Comparison of ENCODE assay signal across 29 cellular contexts in genomic region chr22:36910461-36910860, GRCh38. TPM values are rescaled to one million over a fixed set of nuclear protein-coding genes. Genes with fewer than 3 reads are reported as not detected.
"Had no signal": no experiment of that assay in that cellular context is flagged by ENCODE, and none has a peak within 500 bp of the region (broad histone marks: within the 10 kb centered on the region; RNA-seq: fewer than 3 reads in every experiment).

No MANE protein-coding gene starts in this region.

- ATAC-seq: activated CD4-positive, CD25-positive, alpha-beta regulatory T cell treated with anti-CD3 and anti-CD28 coated beads, Interleukin-2, amount 50 U/mL, for 24 hours; esophagus mucosa; gastrocnemius medialis; naive thymus-derived CD4-positive, alpha-beta T cell; stimulated activated naive B cell treated with anti-CD40 and anti-IgM and Interleukin-4, amounts not matched to agents 10 μg/mL and 1 μg/mL and 100 μg/mL, for 72 hours had no signal

- H3K27me3 ChIP-seq: ovary, sigmoid colon, transverse colon had no signal

- H3K36me3 ChIP-seq: gastrocnemius medialis, left ventricle myocardium inferior, ovary, sigmoid colon, transverse colon, WERI-Rb-1 had no signal

- DNase-seq: activated CD4-positive, alpha-beta memory T cell treated with anti-CD3 and anti-CD28 coated beads, Interleukin-2, amount 10 ng/mL, durations not matched to agents 7 days and 5 days; activated CD4-positive, alpha-beta T cell treated with anti-CD3 and anti-CD28 coated beads, Interleukin-2, amount 10 ng/mL, durations not matched to agents 24 days and 14 days; activated CD8-positive, alpha-beta memory T cell treated with anti-CD3 and anti-CD28 coated beads, Interleukin-2, amount 50 U/mL, for 48 hours; activated gamma-delta T cell treated with Interleukin-2 at 50 U/mL for 16 hours; activated naive CD4-positive, alpha-beta T cell treated with anti-CD3 and anti-CD28 coated beads, Interleukin-2, amount 50 U/mL, for 16 hours; activated T-cell treated with anti-CD3 and anti-CD28 coated beads, Interleukin-2, amount 50 U/mL, for 24 hours; amygdala; caudate nucleus; cortex of kidney; gastrocnemius medialis; glutamatergic neuron; left ventricle myocardium inferior; mammary epithelial cell; naive thymus-derived CD4-positive, alpha-beta T cell; ovary; sigmoid colon; stimulated activated CD4-positive, alpha-beta T cell treated with anti-CD3 and anti-CD28 coated beads, Interleukin-15, amount 100 ng/mL, for 24 hours; stimulated activated CD4-positive, alpha-beta T cell treated with anti-CD3 and anti-CD28 coated beads, Interleukin-2, amount 100 ng/mL, for 24 hours; stimulated activated naive B cell treated with anti-CD40 and anti-IgM and Interleukin-4, amounts not matched to agents 10 μg/mL and 1 μg/mL and 100 μg/mL, for 72 hours; SW 1271; T-helper 9 cell; transverse colon; WERI-Rb-1 had no signal

- H3K9me3 ChIP-seq: gastrocnemius medialis, left ventricle myocardium inferior, ovary, sigmoid colon, transverse colon had no signal

- H3K4me1 ChIP-seq: gastrocnemius medialis, left ventricle myocardium inferior had no signal

- H3K27ac ChIP-seq: gastrocnemius medialis, left ventricle myocardium inferior, ovary, sigmoid colon, transverse colon, WERI-Rb-1 had no signal

- H3K4me3 ChIP-seq: gastrocnemius medialis, left ventricle myocardium inferior, ovary, sigmoid colon, transverse colon had no signal

RNA-seq across cellular contexts. Expression of gene CSF2RB, which starts 3.0 kb away (rescaled TPM):
- total RNA-seq: mammary epithelial cell, progenitor cell of endocrine pancreas had no signal
- polyA plus RNA-seq: mammary epithelial cell; naive thymus-derived CD4-positive, alpha-beta T cell; neural cell had no signal

RNA-seq across cellular contexts. Expression of gene NCF4, which starts 49.7 kb away (rescaled TPM):
- total RNA-seq: chondrocyte, endothelial cell of umbilical vein, mammary epithelial cell, progenitor cell of endocrine pancreas had no signal
- polyA plus RNA-seq: neural cell had no signal
